1 cellular context compared by ENCODE assay signal in the genomic region with DNA sequence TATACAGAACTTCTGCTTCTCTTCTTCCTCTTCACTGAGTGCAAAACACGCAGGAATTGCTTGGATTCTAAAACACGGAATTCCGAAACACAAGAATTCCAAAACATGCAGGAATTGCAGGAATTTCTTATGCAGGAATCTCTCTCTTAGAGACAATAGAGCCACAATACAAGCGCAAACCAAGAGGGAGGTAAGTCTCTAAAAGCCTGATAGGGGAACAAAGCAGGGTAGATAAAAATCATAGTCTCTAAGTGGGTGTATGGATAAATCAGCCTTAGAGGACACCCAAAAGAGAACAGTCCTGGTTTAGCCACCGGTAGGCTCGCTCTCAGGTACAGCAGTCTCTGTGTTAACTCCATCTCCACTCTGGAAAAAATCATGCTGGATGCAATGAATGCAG.
A peak's percentile ranks its signal among the peaks of the same experiment; 100 is the strongest.
TF ChIP-seq lines count a peak whose summit lies in the region.

No MANE protein-coding gene starts in this region.

TF ChIP-seq in H1, 55 proteins besides CTCF, POLR2A, EP300 and RAD21:
- peak; percentile 29 for TF ChIP-seq KDM4A (IDR thresholded peaks at IDR 0.05; ENCODE audit: low read depth, low read length, severe bottlenecking)
- TF ChIP-seq TAF7 (optimal IDR thresholded peaks at IDR 0.05; ENCODE audit: borderline replicate concordance, low read depth, low read length): no peak
- no peak for TF ChIP-seq KDM5A (IDR thresholded peaks at IDR 0.05; ENCODE audit: low read length)
- peak; percentile 53; the same call in 1 of the 2 replicates for TF ChIP-seq EGR1 (IDR thresholded peaks at IDR 0.05; ENCODE audit: borderline replicate concordance, low read depth, low read length)
- peak; percentile 74 for TF ChIP-seq BACH1 (IDR thresholded peaks at IDR 0.05; ENCODE audit: low read length)
- TF ChIP-seq, protein P1, sequence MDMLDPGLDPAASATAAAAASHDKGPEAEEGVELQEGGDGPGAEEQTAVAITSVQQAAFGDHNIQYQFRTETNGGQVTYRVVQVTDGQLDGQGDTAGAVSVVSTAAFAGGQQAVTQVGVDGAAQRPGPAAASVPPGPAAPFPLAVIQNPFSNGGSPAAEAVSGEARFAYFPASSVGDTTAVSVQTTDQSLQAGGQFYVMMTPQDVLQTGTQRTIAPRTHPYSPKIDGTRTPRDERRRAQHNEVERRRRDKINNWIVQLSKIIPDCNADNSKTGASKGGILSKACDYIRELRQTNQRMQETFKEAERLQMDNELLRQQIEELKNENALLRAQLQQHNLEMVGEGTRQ (IDR thresholded peaks at IDR 0.05; ENCODE audit: low read length): no peak
- no peak for TF ChIP-seq JUN (IDR thresholded peaks at IDR 0.05; ENCODE audit: low read depth, low read length)
- TF ChIP-seq, protein P2, sequence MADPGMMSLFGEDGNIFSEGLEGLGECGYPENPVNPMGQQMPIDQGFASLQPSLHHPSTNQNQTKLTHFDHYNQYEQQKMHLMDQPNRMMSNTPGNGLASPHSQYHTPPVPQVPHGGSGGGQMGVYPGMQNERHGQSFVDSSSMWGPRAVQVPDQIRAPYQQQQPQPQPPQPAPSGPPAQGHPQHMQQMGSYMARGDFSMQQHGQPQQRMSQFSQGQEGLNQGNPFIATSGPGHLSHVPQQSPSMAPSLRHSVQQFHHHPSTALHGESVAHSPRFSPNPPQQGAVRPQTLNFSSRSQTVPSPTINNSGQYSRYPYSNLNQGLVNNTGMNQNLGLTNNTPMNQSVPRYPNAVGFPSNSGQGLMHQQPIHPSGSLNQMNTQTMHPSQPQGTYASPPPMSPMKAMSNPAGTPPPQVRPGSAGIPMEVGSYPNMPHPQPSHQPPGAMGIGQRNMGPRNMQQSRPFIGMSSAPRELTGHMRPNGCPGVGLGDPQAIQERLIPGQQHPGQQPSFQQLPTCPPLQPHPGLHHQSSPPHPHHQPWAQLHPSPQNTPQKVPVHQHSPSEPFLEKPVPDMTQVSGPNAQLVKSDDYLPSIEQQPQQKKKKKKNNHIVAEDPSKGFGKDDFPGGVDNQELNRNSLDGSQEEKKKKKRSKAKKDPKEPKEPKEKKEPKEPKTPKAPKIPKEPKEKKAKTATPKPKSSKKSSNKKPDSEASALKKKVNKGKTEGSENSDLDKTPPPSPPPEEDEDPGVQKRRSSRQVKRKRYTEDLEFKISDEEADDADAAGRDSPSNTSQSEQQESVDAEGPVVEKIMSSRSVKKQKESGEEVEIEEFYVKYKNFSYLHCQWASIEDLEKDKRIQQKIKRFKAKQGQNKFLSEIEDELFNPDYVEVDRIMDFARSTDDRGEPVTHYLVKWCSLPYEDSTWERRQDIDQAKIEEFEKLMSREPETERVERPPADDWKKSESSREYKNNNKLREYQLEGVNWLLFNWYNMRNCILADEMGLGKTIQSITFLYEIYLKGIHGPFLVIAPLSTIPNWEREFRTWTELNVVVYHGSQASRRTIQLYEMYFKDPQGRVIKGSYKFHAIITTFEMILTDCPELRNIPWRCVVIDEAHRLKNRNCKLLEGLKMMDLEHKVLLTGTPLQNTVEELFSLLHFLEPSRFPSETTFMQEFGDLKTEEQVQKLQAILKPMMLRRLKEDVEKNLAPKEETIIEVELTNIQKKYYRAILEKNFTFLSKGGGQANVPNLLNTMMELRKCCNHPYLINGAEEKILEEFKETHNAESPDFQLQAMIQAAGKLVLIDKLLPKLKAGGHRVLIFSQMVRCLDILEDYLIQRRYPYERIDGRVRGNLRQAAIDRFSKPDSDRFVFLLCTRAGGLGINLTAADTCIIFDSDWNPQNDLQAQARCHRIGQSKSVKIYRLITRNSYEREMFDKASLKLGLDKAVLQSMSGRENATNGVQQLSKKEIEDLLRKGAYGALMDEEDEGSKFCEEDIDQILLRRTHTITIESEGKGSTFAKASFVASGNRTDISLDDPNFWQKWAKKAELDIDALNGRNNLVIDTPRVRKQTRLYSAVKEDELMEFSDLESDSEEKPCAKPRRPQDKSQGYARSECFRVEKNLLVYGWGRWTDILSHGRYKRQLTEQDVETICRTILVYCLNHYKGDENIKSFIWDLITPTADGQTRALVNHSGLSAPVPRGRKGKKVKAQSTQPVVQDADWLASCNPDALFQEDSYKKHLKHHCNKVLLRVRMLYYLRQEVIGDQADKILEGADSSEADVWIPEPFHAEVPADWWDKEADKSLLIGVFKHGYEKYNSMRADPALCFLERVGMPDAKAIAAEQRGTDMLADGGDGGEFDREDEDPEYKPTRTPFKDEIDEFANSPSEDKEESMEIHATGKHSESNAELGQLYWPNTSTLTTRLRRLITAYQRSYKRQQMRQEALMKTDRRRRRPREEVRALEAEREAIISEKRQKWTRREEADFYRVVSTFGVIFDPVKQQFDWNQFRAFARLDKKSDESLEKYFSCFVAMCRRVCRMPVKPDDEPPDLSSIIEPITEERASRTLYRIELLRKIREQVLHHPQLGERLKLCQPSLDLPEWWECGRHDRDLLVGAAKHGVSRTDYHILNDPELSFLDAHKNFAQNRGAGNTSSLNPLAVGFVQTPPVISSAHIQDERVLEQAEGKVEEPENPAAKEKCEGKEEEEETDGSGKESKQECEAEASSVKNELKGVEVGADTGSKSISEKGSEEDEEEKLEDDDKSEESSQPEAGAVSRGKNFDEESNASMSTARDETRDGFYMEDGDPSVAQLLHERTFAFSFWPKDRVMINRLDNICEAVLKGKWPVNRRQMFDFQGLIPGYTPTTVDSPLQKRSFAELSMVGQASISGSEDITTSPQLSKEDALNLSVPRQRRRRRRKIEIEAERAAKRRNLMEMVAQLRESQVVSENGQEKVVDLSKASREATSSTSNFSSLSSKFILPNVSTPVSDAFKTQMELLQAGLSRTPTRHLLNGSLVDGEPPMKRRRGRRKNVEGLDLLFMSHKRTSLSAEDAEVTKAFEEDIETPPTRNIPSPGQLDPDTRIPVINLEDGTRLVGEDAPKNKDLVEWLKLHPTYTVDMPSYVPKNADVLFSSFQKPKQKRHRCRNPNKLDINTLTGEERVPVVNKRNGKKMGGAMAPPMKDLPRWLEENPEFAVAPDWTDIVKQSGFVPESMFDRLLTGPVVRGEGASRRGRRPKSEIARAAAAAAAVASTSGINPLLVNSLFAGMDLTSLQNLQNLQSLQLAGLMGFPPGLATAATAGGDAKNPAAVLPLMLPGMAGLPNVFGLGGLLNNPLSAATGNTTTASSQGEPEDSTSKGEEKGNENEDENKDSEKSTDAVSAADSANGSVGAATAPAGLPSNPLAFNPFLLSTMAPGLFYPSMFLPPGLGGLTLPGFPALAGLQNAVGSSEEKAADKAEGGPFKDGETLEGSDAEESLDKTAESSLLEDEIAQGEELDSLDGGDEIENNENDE (IDR thresholded peaks at IDR 0.05; ENCODE audit: insufficient replicate concordance, low read length): peak; percentile 91
- peak; percentile 44 for TF ChIP-seq ASH2L (IDR thresholded peaks at IDR 0.05; ENCODE audit: low read length)
- peak; percentile 45 to 80 for TF ChIP-seq BCL11A (IDR thresholded peaks at IDR 0.05; ENCODE audit: low read depth in 2 of 2, low read length in 2 of 2)
- peak; percentile 79; the same call in 1 of the 2 replicates for TF ChIP-seq POU5F1 (IDR thresholded peaks at IDR 0.05; ENCODE audit: low read depth, low read length)
- TF ChIP-seq TEAD4 (IDR thresholded peaks at IDR 0.05; ENCODE audit: low read depth, low read length): peak; percentile 100
- TF ChIP-seq POLR2AphosphoS5 (IDR thresholded peaks at IDR 0.05; ENCODE audit: low read depth, low read length): peak; percentile 54; the same call in 1 of the 2 replicates
- TF ChIP-seq TCF12 (IDR thresholded peaks at IDR 0.05; ENCODE audit: low read depth, low read length): peak; percentile 87
- TF ChIP-seq YY1 (IDR thresholded peaks at IDR 0.05; ENCODE audit: low read depth, low read length): peak; percentile 35; the same call in 1 of the 2 replicates
- no peak for TF ChIP-seq RNF2 (IDR thresholded peaks at IDR 0.05; ENCODE audit: borderline replicate concordance, low read depth, low read length, missing control alignments, poor library complexity, severe bottlenecking)
- TF ChIP-seq SP1 (IDR thresholded peaks at IDR 0.05; ENCODE audit: low read depth, low read length): peak; percentile 85
- TF ChIP-seq, protein P3, sequence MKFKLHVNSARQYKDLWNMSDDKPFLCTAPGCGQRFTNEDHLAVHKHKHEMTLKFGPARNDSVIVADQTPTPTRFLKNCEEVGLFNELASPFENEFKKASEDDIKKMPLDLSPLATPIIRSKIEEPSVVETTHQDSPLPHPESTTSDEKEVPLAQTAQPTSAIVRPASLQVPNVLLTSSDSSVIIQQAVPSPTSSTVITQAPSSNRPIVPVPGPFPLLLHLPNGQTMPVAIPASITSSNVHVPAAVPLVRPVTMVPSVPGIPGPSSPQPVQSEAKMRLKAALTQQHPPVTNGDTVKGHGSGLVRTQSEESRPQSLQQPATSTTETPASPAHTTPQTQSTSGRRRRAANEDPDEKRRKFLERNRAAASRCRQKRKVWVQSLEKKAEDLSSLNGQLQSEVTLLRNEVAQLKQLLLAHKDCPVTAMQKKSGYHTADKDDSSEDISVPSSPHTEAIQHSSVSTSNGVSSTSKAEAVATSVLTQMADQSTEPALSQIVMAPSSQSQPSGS (IDR thresholded peaks at IDR 0.05; ENCODE audit: low read length): peak; percentile 86; the same call in 1 of the 2 replicates
- TF ChIP-seq HDAC2 (IDR thresholded peaks at IDR 0.05; ENCODE audit: borderline replicate concordance in 1 of 2, low read depth in 2 of 2, low read length in 2 of 2): peak; percentile 91 to 100; a peak in 3 of 4 replicates
